Comparison of ENCODE assay signal across 18 cellular contexts in genomic region chr2:71474116-71474743, GRCh38. TPM values are rescaled to one million over a fixed set of nuclear protein-coding genes. Genes with fewer than 3 reads are reported as not detected.
DNase-seq lines count a peak whose midpoint lies in the region; FAIRE-seq and TF ChIP-seq lines count a peak whose summit lies in the region.
"Had no signal": no experiment of that assay in that cellular context is flagged by ENCODE, and none has a peak within 500 bp of the region (broad histone marks: within the 10 kb centered on the region; RNA-seq: fewer than 3 reads in every experiment).

No MANE protein-coding gene starts in this region.

- TF ChIP-seq POLR2A in esophagus muscularis mucosa (IDR thresholded peaks at IDR 0.05; ENCODE audit: low read depth): no peak

- H3K27me3 ChIP-seq in muscle layer of duodenum (ENCODE audit: low read depth, low read length) (no peaks in the 10 kb centered on the region), esophagus muscularis mucosa (no peaks in the 10 kb centered on the region)
- H3K27me3 ChIP-seq: vagina had no signal

- DNase-seq in CD1c-positive myeloid dendritic cell (ENCODE audit: extremely low spot score) (peak; percentile 68), RCC 7860 (ENCODE audit: low spot score) (peak; percentile 21), cardiac septum (ENCODE audit: low spot score) (peak; percentile 72), NCI-H1105 (lab: John Stamatoyannopoulos, UW) (no peak), esophagus muscularis mucosa (ENCODE audit: extremely low spot score) (no peak), glomerular visceral epithelial cell (ENCODE audit: extremely low spot score) (no peak)
- no peak for DNase-seq in activated naive CD4-positive, alpha-beta T cell treated with anti-CD3 and anti-CD28 coated beads, Interleukin-2, amount 50 U/mL, for 16 hours
- DNase-seq: amygdala; CD8-positive, alpha-beta T cell; cerebellar nuclear complex; DMS79; foreskin keratinocyte; NCI-H2081 treated with DMSO at 0.1 percent for 48 hours; NCI-H510A treated with DMSO at 0.1 percent for 48 hours had no signal

- TF ChIP-seq EP300 in esophagus muscularis mucosa (IDR thresholded peaks at IDR 0.05): no peak

- H3K4me3 ChIP-seq in muscle layer of duodenum (ENCODE audit: low read depth in 1 of 2, low read length in 2 of 2) (no peak overlapping the region), esophagus muscularis mucosa (no peak overlapping the region)
- H3K4me3 ChIP-seq: GM23338, vagina had no signal

- H3K27ac ChIP-seq in muscle layer of duodenum (ENCODE audit: low read length) (peak overlapping the region; percentile 10), esophagus muscularis mucosa (replicated peaks in 1 of 4) (peak overlapping the region in 2 of 4 donors; percentile 7 to 28)
- H3K27ac ChIP-seq: foreskin keratinocyte, vagina had no signal

- H3K36me3 ChIP-seq in muscle layer of duodenum (ENCODE audit: control insufficient read depth in 1 of 2, insufficient read depth in 2 of 2, low read length in 2 of 2) (no peaks in the 10 kb centered on the region), esophagus muscularis mucosa (no peaks in the 10 kb centered on the region)
- H3K36me3 ChIP-seq: vagina had no signal

- no peak for TF ChIP-seq CTCF in esophagus muscularis mucosa (IDR thresholded peaks at IDR 0.05)

- H3K4me1 ChIP-seq in muscle layer of duodenum (ENCODE audit: control insufficient read depth in 1 of 2, insufficient read depth in 2 of 2, low read length in 2 of 2) (no peaks in the 10 kb centered on the region), esophagus muscularis mucosa (peaks cover 10 to 27% (median 19%) of the 10 kb centered on the region in 4 donors)
- H3K4me1 ChIP-seq: foreskin keratinocyte, vagina had no signal

- FAIRE-seq in RCC 7860 (lab: Jason Lieb, UNC): no peak
- FAIRE-seq: endometrium had no signal

- WGBS in esophagus muscularis mucosa: 82% methylated on average over 5 of the region's 5 CpGs

- intact Hi-C loops in cardiac septum (cut with DNase I): loop anchor here (2.0 to 10.0 kb wide), 2 partner anchors 27 to 131 kb away; no protein-coding TSS in a partner anchor
- intact Hi-C loops in esophagus muscularis mucosa (cut with DNase I): no loop called here

- H3K9me3 ChIP-seq in muscle layer of duodenum (ENCODE audit: control insufficient read depth in 1 of 2, low read length in 2 of 2): no peaks in the 10 kb centered on the region
- no peaks in the 10 kb centered on the region for H3K9me3 ChIP-seq in esophagus muscularis mucosa
- H3K9me3 ChIP-seq: vagina had no signal

RNA-seq across cellular contexts. Expression of gene DYSF, which starts 20.9 kb away (rescaled TPM):
- total RNA-seq in cardiac septum: 82.8 TPM
- 10 to 100 TPM; 17.4 to 40.7 (median 18.5) TPM for total RNA-seq in esophagus muscularis mucosa

Comparison
In these comparisons a context has a peak if more than half of its experiments do, and no peak if none do; other contexts are left out.
1. DNase-seq: peak in CD1c-positive myeloid dendritic cell (single experiment), RCC 7860 (single experiment) and cardiac septum (single experiment); none in NCI-H1105 (single experiment), activated naive CD4-positive, alpha-beta T cell treated with anti-CD3 and anti-CD28 coated beads, Interleukin-2, amount 50 U/mL, for 16 hours (single experiment), esophagus muscularis mucosa (single experiment) and glomerular visceral epithelial cell (single experiment).